Comparison of ENCODE assay signal across 1 cellular context in genomic region chr2:86358982-86359381, GRCh38.
TF ChIP-seq lines count a peak whose summit lies in the region.

No MANE protein-coding gene starts in this region.

TF ChIP-seq in K562, 482 proteins besides CTCF, POLR2A, EP300 and RAD21 (continued from another document):
- TF ChIP-seq ZBTB5 (IDR thresholded peaks at IDR 0.05), result no peak
- no peak for TF ChIP-seq ZFX (CRISPR knock-in tag; IDR thresholded peaks at IDR 0.05)
- TF ChIP-seq, protein P1, sequence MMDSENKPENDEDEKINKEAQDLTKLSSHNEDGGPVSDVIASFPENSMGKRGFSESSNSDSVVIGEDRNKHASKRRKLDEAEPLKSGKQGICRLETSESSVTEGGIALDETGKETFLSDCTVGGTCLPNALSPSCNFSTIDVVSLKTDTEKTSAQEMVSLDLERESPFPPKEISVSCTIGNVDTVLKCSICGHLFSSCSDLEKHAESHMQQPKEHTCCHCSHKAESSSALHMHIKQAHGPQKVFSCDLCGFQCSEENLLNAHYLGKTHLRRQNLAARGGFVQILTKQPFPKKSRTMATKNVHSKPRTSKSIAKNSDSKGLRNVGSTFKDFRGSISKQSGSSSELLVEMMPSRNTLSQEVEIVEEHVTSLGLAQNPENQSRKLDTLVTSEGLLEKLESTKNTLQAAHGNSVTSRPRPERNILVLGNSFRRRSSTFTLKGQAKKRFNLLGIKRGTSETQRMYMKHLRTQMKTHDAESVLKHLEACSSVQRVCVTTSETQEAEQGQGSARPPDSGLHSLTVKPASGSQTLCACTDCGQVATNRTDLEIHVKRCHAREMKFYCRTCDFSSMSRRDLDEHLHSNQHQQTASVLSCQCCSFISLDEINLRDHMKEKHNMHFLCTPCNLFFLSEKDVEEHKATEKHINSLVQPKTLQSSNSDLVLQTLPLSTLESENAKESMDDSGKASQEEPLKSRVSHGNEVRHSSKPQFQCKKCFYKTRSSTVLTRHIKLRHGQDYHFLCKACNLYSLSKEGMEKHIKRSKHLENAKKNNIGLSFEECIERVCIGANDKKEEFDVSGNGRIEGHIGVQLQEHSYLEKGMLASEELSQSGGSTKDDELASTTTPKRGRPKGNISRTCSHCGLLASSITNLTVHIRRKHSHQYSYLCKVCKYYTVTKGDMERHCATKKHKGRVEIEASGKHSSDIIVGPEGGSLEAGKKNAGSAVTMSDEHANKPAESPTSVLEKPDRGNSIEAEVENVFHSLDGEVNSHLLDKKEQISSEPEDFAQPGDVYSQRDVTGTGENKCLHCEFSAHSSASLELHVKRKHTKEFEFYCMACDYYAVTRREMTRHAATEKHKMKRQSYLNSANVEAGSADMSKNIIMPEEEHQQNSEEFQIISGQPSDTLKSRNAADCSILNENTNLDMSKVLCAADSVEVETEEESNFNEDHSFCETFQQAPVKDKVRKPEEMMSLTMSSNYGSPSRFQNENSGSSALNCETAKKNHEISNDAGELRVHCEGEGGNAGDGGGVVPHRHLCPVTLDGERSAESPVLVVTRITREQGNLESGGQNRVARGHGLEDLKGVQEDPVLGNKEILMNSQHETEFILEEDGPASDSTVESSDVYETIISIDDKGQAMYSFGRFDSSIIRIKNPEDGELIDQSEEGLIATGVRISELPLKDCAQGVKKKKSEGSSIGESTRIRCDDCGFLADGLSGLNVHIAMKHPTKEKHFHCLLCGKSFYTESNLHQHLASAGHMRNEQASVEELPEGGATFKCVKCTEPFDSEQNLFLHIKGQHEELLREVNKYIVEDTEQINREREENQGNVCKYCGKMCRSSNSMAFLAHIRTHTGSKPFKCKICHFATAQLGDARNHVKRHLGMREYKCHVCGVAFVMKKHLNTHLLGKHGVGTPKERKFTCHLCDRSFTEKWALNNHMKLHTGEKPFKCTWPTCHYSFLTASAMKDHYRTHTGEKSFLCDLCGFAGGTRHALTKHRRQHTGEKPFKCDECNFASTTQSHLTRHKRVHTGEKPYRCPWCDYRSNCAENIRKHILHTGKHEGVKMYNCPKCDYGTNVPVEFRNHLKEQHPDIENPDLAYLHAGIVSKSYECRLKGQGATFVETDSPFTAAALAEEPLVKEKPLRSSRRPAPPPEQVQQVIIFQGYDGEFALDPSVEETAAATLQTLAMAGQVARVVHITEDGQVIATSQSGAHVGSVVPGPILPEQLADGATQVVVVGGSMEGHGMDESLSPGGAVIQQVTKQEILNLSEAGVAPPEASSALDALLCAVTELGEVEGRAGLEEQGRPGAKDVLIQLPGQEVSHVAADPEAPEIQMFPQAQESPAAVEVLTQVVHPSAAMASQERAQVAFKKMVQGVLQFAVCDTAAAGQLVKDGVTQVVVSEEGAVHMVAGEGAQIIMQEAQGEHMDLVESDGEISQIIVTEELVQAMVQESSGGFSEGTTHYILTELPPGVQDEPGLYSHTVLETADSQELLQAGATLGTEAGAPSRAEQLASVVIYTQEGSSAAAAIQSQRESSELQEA (IDR thresholded peaks at IDR 0.05; ENCODE audit: low read depth), result no peak
- TF ChIP-seq ZNF780A (CRISPR knock-in tag; IDR thresholded peaks at IDR 0.05), result no peak
- no peak for TF ChIP-seq NUFIP1 (IDR thresholded peaks at IDR 0.05; ENCODE audit: partially characterized antibody)
